Comparison of ENCODE assay signal across 1 cellular context in genomic region chr7:73308665-73309214, GRCh38.
TF ChIP-seq lines count a peak whose summit lies in the region.

Gene NSUN5, minus strand, starts transcription at chr7:73308826. Its CDS starts 36 bp downstream, at chr7:73308790.

TF ChIP-seq in K562, 482 proteins besides CTCF, POLR2A, EP300 and RAD21 (continued from another document and continues in another):
- TF ChIP-seq FOXK2 (conservative IDR thresholded peaks at IDR 0.05 in 1 of 2, IDR thresholded peaks at IDR 0.05 in 1 of 2; ENCODE audit: low read depth in 2 of 2) (peak in 1 of 2 experiments; percentile 60; a peak in 1 of 4 replicates), NCOA2 (IDR thresholded peaks at IDR 0.05; ENCODE audit: partially characterized antibody in 2 of 2) (no peak), TAF9B (IDR thresholded peaks at IDR 0.05; ENCODE audit: partially characterized antibody) (no peak), RUNX1 (IDR thresholded peaks at IDR 0.05; ENCODE audit: low read depth) (no peak), BHLHE40 (IDR thresholded peaks at IDR 0.05; ENCODE audit: low read length) (peak; percentile 81), ZNF316 (IDR thresholded peaks at IDR 0.05) (no peak), FOS (IDR thresholded peaks at IDR 0.05; ENCODE audit: extremely low read depth, insufficient read length) (no peak), PHF8 (IDR thresholded peaks at IDR 0.05; ENCODE audit: borderline replicate concordance, low read length) (peak; percentile 77; the same call in 1 of the 2 replicates), ZNF766 (CRISPR knock-in tag; conservative IDR thresholded peaks at IDR 0.05) (0 out of 2 replicates have a peak, but pooled peaks have one; percentile 45), SPI1 (IDR thresholded peaks at IDR 0.05; ENCODE audit: borderline replicate concordance, low read depth, low read length) (peak; percentile 66), OTX1 (CRISPR knock-in tag; IDR thresholded peaks at IDR 0.05) (peak; percentile 36; the same call in 1 of the 2 replicates), ZNF655 (CRISPR knock-in tag; IDR thresholded peaks at IDR 0.05) (no peak), MLX (CRISPR knock-in tag; conservative IDR thresholded peaks at IDR 0.05) (no peak), FOXA3 (CRISPR knock-in tag; conservative IDR thresholded peaks at IDR 0.05 in 1 of 2, IDR thresholded peaks at IDR 0.05 in 1 of 2) (no peak), RFX1 (IDR thresholded peaks at IDR 0.05) (no peak), ATF2 (CRISPR knock-in tag; IDR thresholded peaks at IDR 0.05) (no peak), THRB (CRISPR knock-in tag; conservative IDR thresholded peaks at IDR 0.05) (no peak), ZBTB33 (CRISPR knock-in tag; IDR thresholded peaks at IDR 0.05) (peak; percentile 43; the same call in 1 of the 2 replicates), KLF16 (IDR thresholded peaks at IDR 0.05) (no peak), CSDE1 (IDR thresholded peaks at IDR 0.05) (no peak), ZNF124 (CRISPR knock-in tag; IDR thresholded peaks at IDR 0.05) (no peak), HNRNPLL (IDR thresholded peaks at IDR 0.05; ENCODE audit: low read depth, low read length, poor library complexity, severe bottlenecking) (peak; percentile 28), SRSF1 (IDR thresholded peaks at IDR 0.05; ENCODE audit: low read depth, low read length) (no peak), ETV5 (CRISPR knock-in tag; IDR thresholded peaks at IDR 0.05; ENCODE audit: low read depth) (peak; percentile 97), ZC3H11A (IDR thresholded peaks at IDR 0.05; ENCODE audit: low read depth, low read length) (no peak), SMARCA4 (IDR thresholded peaks at IDR 0.05) (0 out of 2 replicates have a peak, but pooled peaks have one; percentile 15), GABPA (tag; conservative IDR thresholded peaks at IDR 0.05; ENCODE audit: low read depth) (peak; percentile 97), NFATC3 (IDR thresholded peaks at IDR 0.05) (no peak), KLF6 (CRISPR knock-in tag; IDR thresholded peaks at IDR 0.05; ENCODE audit: borderline replicate concordance) (peak; percentile 50; the same call in 1 of the 2 replicates), E2F3 (CRISPR knock-in tag; IDR thresholded peaks at IDR 0.05) (peak; percentile 69; the same call in 1 of the 2 replicates), ATF1 (CRISPR knock-in tag; IDR thresholded peaks at IDR 0.05) (no peak), ATF1 (tag; IDR thresholded peaks at IDR 0.05) (peak; percentile 51; the same call in 1 of the 2 replicates), ZNF41 (CRISPR knock-in tag; conservative IDR thresholded peaks at IDR 0.05) (no peak), SMARCC2 (IDR thresholded peaks at IDR 0.05; ENCODE audit: low read depth) (no peak), TSC22D4 (tag; IDR thresholded peaks at IDR 0.05) (no peak), XRCC3 (IDR thresholded peaks at IDR 0.05) (no peak), ELK1 (CRISPR knock-in tag; IDR thresholded peaks at IDR 0.05) (no peak), ZNF347 (CRISPR knock-in tag; IDR thresholded peaks at IDR 0.05; ENCODE audit: low read depth) (no peak), CEBPG (CRISPR knock-in tag; IDR thresholded peaks at IDR 0.05) (no peak; the same call in 1 of the 2 replicates), CEBPG (tag; conservative IDR thresholded peaks at IDR 0.05 in 1 of 2, IDR thresholded peaks at IDR 0.05 in 1 of 2) (0 out of 4 replicates have a peak, but pooled peaks of 1 of the 2 experiments have one; percentile 35), CREB5 (CRISPR knock-in tag; IDR thresholded peaks at IDR 0.05) (no peak), MED1 (CRISPR knock-in tag; IDR thresholded peaks at IDR 0.05; ENCODE audit: borderline replicate concordance) (no peak), FOXA1 (IDR thresholded peaks at IDR 0.05; ENCODE audit: borderline replicate concordance) (no peak), U2AF2 (optimal IDR thresholded peaks at IDR 0.05; ENCODE audit: low read depth, low read length) (no peak), PRMT5 (CRISPR knock-in tag; IDR thresholded peaks at IDR 0.05) (no peak), HOXB6 (CRISPR knock-in tag; IDR thresholded peaks at IDR 0.05; ENCODE audit: borderline replicate concordance) (no peak), SMAD4 (CRISPR knock-in tag; conservative IDR thresholded peaks at IDR 0.05) (0 out of 2 replicates have a peak, but pooled peaks have one; percentile 28), ZNF311 (CRISPR knock-in tag; IDR thresholded peaks at IDR 0.05) (no peak), ZNF239 (CRISPR knock-in tag; IDR thresholded peaks at IDR 0.05) (peak; percentile 46; the same call in 1 of the 2 replicates), TFAM (CRISPR knock-in tag; conservative IDR thresholded peaks at IDR 0.05) (no peak), ZNF408 (CRISPR knock-in tag; IDR thresholded peaks at IDR 0.05; ENCODE audit: low read depth) (no peak), ZFP91 (CRISPR knock-in tag; IDR thresholded peaks at IDR 0.05) (no peak), VEZF1 (CRISPR knock-in tag; IDR thresholded peaks at IDR 0.05) (peak; percentile 65; the same call in 1 of the 2 replicates), HMGXB4 (CRISPR knock-in tag; IDR thresholded peaks at IDR 0.05) (no peak), ZNF77 (CRISPR knock-in tag; IDR thresholded peaks at IDR 0.05) (no peak), NR2C1 (IDR thresholded peaks at IDR 0.05) (peak; percentile 95), NR2C1 (tag; IDR thresholded peaks at IDR 0.05) (peak; percentile 97), MCM3 (IDR thresholded peaks at IDR 0.05) (no peak)
